ENCODE assay signal across 8 cellular contexts in genomic region chr1:28580706-28581530, GRCh38. TPM values are rescaled to one million over a fixed set of nuclear protein-coding genes. Genes with fewer than 3 reads are reported as not detected.
DNase-seq lines count a peak whose midpoint lies in the region; ATAC-seq and TF ChIP-seq lines count a peak whose summit lies in the region.

No MANE protein-coding gene starts in this region.

- BruUV-seq in Panc1 (replicated peaks; lab: Mats Ljungman, UMichigan) = TSS peak; percentile 90

- H3K36me3 ChIP-seq in Panc1 (ENCODE audit: control insufficient read depth, insufficient read depth, low read length) (peaks cover 15% of the 10 kb centered on the region), right atrium auricular region (peaks cover 40% of the 10 kb centered on the region), rectal smooth muscle tissue (ENCODE audit: control insufficient read depth, insufficient read depth, low read length) (peaks cover 28% of the 10 kb centered on the region)

- H3K27me3 ChIP-seq in Panc1 (ENCODE audit: control insufficient read depth, insufficient read depth, low read length) = no peaks in the 10 kb centered on the region
- H3K27me3 ChIP-seq in right atrium auricular region = no peaks in the 10 kb centered on the region
- no peaks in the 10 kb centered on the region for H3K27me3 ChIP-seq in rectal smooth muscle tissue (ENCODE audit: control insufficient read depth, insufficient read depth, low read length)

- in situ Hi-C loops in Panc1 (cut with HindIII; ENCODE audit: low pct_unique_long_range_greater_than_20kb, low sequenced_read_pairs) = no loop called here

- H3K9me3 Mint-ChIP-seq in activated naive CD4-positive, alpha-beta T cell treated with anti-CD3 and anti-CD28 coated beads, Interleukin-2, amount 50 U/mL, for 72 hours = no peaks in the 10 kb centered on the region

- H3K9me3 ChIP-seq in Panc1 (ENCODE audit: control insufficient read depth, insufficient read depth, low read depth, low read length) (no peaks in the 10 kb centered on the region), right atrium auricular region (no peaks in the 10 kb centered on the region)

- H3K4me3 ChIP-seq in Panc1 (ENCODE audit: low read depth in 2 of 2, low read length in 2 of 2) (peak overlapping the region; percentile 89 to 90), right atrium auricular region (peak overlapping the region; percentile 82 to 84), rectal smooth muscle tissue (ENCODE audit: low read length) (peak overlapping the region; percentile 88)

- peak overlapping the region; percentile 50 for H3K9ac ChIP-seq in rectal smooth muscle tissue (ENCODE audit: low read length)

- POLR2A ChIA-PET in Panc1 (lab: Charles Lee) = interaction anchor here (0.6 to 1.2 kb wide), 7 partner anchors 12 to 366 kb away, joined by 3 to 15 read pairs (median 4); no protein-coding TSS in a partner anchor

- H3K4me1 ChIP-seq in Panc1 (ENCODE audit: control insufficient read depth, insufficient read depth, low read length) (peaks cover 4% of the 10 kb centered on the region), right atrium auricular region (peaks cover 0 to 29% of the 10 kb centered on the region in 2 donors), rectal smooth muscle tissue (ENCODE audit: control insufficient read depth, insufficient read depth, low read length) (peaks cover 9% of the 10 kb centered on the region)

- intact Hi-C loops in Panc1 (cut with micrococcal nuclease; ENCODE audit: unreplicated experiment) = no loop called here

- H3K27ac ChIP-seq in Panc1 (ENCODE audit: low read length) (peak overlapping the region; percentile 93), right atrium auricular region (peak overlapping the region; percentile 87 to 96), rectal smooth muscle tissue (ENCODE audit: low read depth, low read length) (peak overlapping the region; percentile 89)

- peaks cover 36 to 42% of the 10 kb centered on the region in 2 donors for H3K36me3 Mint-ChIP-seq in activated naive CD4-positive, alpha-beta T cell treated with anti-CD3 and anti-CD28 coated beads, Interleukin-2, amount 50 U/mL, for 72 hours

- DNase-seq in AML-193 (lab: John Stamatoyannopoulos, UW) = peak; percentile 25 to 43
- no peak for DNase-seq in Panc1 (ENCODE audit: low read depth, low spot score)
- DNase-seq in activated naive CD4-positive, alpha-beta T cell treated with anti-CD3 and anti-CD28 coated beads, Interleukin-2, amount 50 U/mL, for 72 hours (ENCODE audit: low spot score in 2 of 2) = peak in 1 of 2 donors; percentile 73
- DNase-seq in right atrium auricular region (ENCODE audit: low spot score) = no peak
- DNase-seq in OCI-M2 (lab: John Stamatoyannopoulos, UW; ENCODE audit: unreplicated experiment) = no peak

- H3K27ac Mint-ChIP-seq in activated naive CD4-positive, alpha-beta T cell treated with anti-CD3 and anti-CD28 coated beads, Interleukin-2, amount 50 U/mL, for 72 hours = peak overlapping the region; percentile 95 to 96

- CTCF ChIA-PET in Panc1 (lab: Charles Lee) = no interaction called here

- no peak for TF ChIP-seq CTCF in Panc1 (IDR thresholded peaks at IDR 0.05)
- no peak for TF ChIP-seq CTCF in right atrium auricular region (IDR thresholded peaks at IDR 0.05)

- ATAC-seq in GM18511 (IDR thresholded peaks at IDR 0.05; ENCODE audit: unreplicated experiment) (peak; percentile 6), HG03175 (IDR thresholded peaks at IDR 0.05; ENCODE audit: unreplicated experiment) (peak; percentile 8), Panc1 (peak; percentile 1; the same call in 1 of the 2 replicates)
- ATAC-seq in activated naive CD4-positive, alpha-beta T cell treated with anti-CD3 and anti-CD28 coated beads, Interleukin-2, amount 50 U/mL, for 72 hours = peak in 1 of 2 donors; percentile 73

RNA-seq across cellular contexts. Expression of gene RAB42, which starts 11.1 kb away (rescaled TPM):
- total RNA-seq in Panc1 (2021; ENCODE audit: unreplicated experiment) (4.2 TPM), right atrium auricular region (1 to 10 TPM; 1.5 to 2.0 TPM)
- polyA plus RNA-seq in Panc1 (2012; ENCODE audit: insufficient read length) = 5.4 TPM
- total RNA-seq in activated naive CD4-positive, alpha-beta T cell treated with anti-CD3 and anti-CD28 coated beads, Interleukin-2, amount 50 U/mL, for 72 hours = under 1 TPM in 1 of 2 donors, not detected in 1; 0.21 TPM

RNA-seq across cellular contexts. Expression of gene TRNAU1AP, which starts 28.0 kb away (rescaled TPM):
- total RNA-seq in Panc1 (2021; ENCODE audit: unreplicated experiment) = 39.1 TPM
- polyA plus RNA-seq in Panc1 (2012; ENCODE audit: insufficient read length) = 21.7 TPM
- 10 to 100 TPM; 64.8 to 73.4 TPM for total RNA-seq in activated naive CD4-positive, alpha-beta T cell treated with anti-CD3 and anti-CD28 coated beads, Interleukin-2, amount 50 U/mL, for 72 hours
- total RNA-seq in right atrium auricular region = 10 to 100 TPM in 1 of 2 donors, 1 to 10 TPM in 1; 7.4 to 12.6 TPM

Comparison
In these comparisons a context has a peak if more than half of its experiments do, and no peak if none do; other contexts are left out.
1. DNase-seq: peak in AML-193 (2 of 2); none in Panc1 (single experiment), right atrium auricular region (single experiment) and OCI-M2 (single experiment).
2. Peak in every context shown above with its lines, with median percentiles within 50 percentile points of each other: H3K27ac ChIP-seq and H3K4me3 ChIP-seq.